Comparison of ENCODE assay signal across 9 cellular contexts in the genomic region with DNA sequence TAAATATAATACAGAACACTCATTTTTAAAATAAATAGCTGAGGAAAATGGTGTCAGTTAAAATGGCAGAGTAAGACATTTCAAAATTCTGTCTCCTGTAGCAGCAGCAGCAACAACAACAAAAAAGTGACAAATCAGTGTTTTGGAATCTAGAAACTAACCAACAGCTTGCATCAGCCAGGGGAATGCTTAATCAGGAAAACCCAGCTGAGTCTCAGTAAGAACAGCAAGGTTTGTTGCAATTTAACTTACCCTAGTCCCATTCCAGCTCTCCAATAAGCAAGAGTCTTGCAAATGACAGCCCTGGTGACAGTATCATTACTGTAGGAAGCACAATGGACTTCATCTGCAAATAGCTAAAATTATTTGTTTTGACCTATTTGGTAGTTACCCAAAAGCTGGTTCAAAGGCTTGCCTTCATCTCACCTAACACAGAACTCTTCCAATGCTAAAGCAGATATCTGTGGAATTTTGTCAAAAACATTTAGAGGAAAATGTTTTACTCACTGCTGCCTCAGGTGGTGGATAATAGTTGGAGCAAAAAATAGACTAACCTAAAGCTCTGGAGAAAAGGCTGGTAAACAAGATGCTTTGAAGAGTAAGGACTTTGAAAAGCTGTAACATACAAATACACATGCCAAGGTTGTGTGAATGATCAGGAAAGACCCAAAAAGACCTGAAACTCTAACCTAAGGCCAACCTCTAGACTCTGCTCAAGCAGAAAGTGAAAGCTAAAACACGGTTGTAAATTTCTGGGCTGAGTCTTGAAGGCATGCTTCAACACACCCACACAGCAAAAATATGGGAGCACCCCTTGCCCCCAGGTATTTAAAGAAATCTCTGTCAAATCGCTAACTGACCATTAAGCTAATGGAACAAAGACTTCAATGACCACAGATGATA. TPM values are rescaled to one million over a fixed set of nuclear protein-coding genes. Genes with fewer than 3 reads are reported as not detected.
DNase-seq lines count a peak whose midpoint lies in the region; ATAC-seq, FAIRE-seq and TF ChIP-seq lines count a peak whose summit lies in the region.
"Had no signal": no experiment of that assay in that cellular context is flagged by ENCODE, and none has a peak within 500 bp of the region (broad histone marks: within the 10 kb centered on the region; RNA-seq: fewer than 3 reads in every experiment).

No MANE protein-coding gene starts in this region.

- H3K9me3 Mint-ChIP-seq in GM23338 (no peaks in the 10 kb centered on the region; the same call in 2 of the 3 replicates), memory B cell (no peaks in the 10 kb centered on the region)
- no peaks in the 10 kb centered on the region for H3K9me3 Mint-ChIP-seq in T-helper 2 cell treated with Interferon-gamma antibody and Interleukin-4, amounts not matched to agents 5 μg/mL and 100 μg/mL, for 36 hours
- H3K9me3 Mint-ChIP-seq in CD8-positive, alpha-beta T cell, result peaks cover 10% of the 10 kb centered on the region

- no peaks in the 10 kb centered on the region for H3F3A ChIP-seq in GM23338 (replicated peaks; ENCODE audit: low read depth)

- no peaks in the 10 kb centered on the region for H3K36me3 Mint-ChIP-seq in GM23338 (ENCODE audit: low read depth)
- no peaks in the 10 kb centered on the region for H3K36me3 Mint-ChIP-seq in memory B cell
- no peaks in the 10 kb centered on the region for H3K36me3 Mint-ChIP-seq in T-helper 2 cell treated with Interferon-gamma antibody and Interleukin-4, amounts not matched to agents 5 μg/mL and 100 μg/mL, for 36 hours (ENCODE audit: low read depth)
- H3K36me3 Mint-ChIP-seq in CD8-positive, alpha-beta T cell, result no peaks in the 10 kb centered on the region

- H4K20me1 ChIP-seq in GM23338 (replicated peaks; ENCODE audit: insufficient read depth), result no peaks in the 10 kb centered on the region

- CTCF ChIA-PET in Panc1 (lab: Charles Lee), result interaction anchor here (0.6 to 0.7 kb wide), 2 partner anchors 10 to 12 kb away, joined by 3 to 5 read pairs; no protein-coding TSS in a partner anchor
- CTCF ChIA-PET in CD8-positive, alpha-beta T cell (lab: Charles Lee), result interaction anchor here (1.0 to 1.4 kb wide), 2 partner anchors 8 to 41 kb away, joined by 3 to 5 read pairs; no protein-coding TSS in a partner anchor

- H3K27me3 ChIP-seq in GM23338 (ENCODE audit: insufficient read depth) (no peaks in the 10 kb centered on the region), Panc1 (ENCODE audit: control insufficient read depth, insufficient read depth, low read length) (no peaks in the 10 kb centered on the region; the same call in none of the 2 replicates)
- H3K27me3 ChIP-seq in CD8-positive, alpha-beta T cell (ENCODE audit: insufficient read depth, low read length), result no peaks in the 10 kb centered on the region

- no peaks in the 10 kb centered on the region for H3K79me2 ChIP-seq in GM23338 (replicated peaks; ENCODE audit: insufficient read depth)

- peak; percentile 80 for FAIRE-seq in GM12891 (lab: Jason Lieb, UNC)

- no peaks in the 10 kb centered on the region for H3K36me3 ChIP-seq in GM23338 (ENCODE audit: insufficient read depth)
- no peaks in the 10 kb centered on the region for H3K36me3 ChIP-seq in Panc1 (ENCODE audit: control insufficient read depth, insufficient read depth, low read length)
- H3K36me3 ChIP-seq in CD8-positive, alpha-beta T cell (ENCODE audit: insufficient read depth, low read length), result no peaks in the 10 kb centered on the region

- H3K27ac ChIP-seq in GM23338 (ENCODE audit: low read depth) (no peak overlapping the region), Panc1 (ENCODE audit: low read length) (no peak overlapping the region)
- H3K27ac ChIP-seq in CD8-positive, alpha-beta T cell (ENCODE audit: low read depth, low read length), result no peak overlapping the region

- DNase-seq in GM12891 (ENCODE audit: insufficient read length, low spot score) (no peak), GM23338 (ENCODE audit: low spot score) (peak; percentile 57), Panc1 (ENCODE audit: low read depth, low spot score) (no peak), memory B cell (ENCODE audit: low spot score in 2 of 2) (peak in 1 of 2 donors; percentile 3), HuH-7 (ENCODE audit: low spot score) (no peak), NCI-H748 (lab: John Stamatoyannopoulos, UW; ENCODE audit: unreplicated experiment) (no peak)
- no peak for DNase-seq in T-helper 2 cell treated with Interferon-gamma antibody and Interleukin-4, amounts not matched to agents 5 μg/mL and 100 μg/mL, for 36 hours (ENCODE audit: low spot score)
- no peak for DNase-seq in CD8-positive, alpha-beta T cell
- DNase-seq: activated CD4-positive, alpha-beta T cell treated with anti-CD3 and anti-CD28 coated beads for 48 hours had no signal

- H3K9me3 ChIP-seq in Panc1 (ENCODE audit: control insufficient read depth, insufficient read depth, low read depth, low read length), result no peaks in the 10 kb centered on the region; the same call in 1 of the 2 replicates
- H3K9me3 ChIP-seq in CD8-positive, alpha-beta T cell (ENCODE audit: low read length), result no peaks in the 10 kb centered on the region

- ATAC-seq in GM23338, result peak; percentile 47
- no peak for ATAC-seq in Panc1
- ATAC-seq in memory B cell (ENCODE audit: low read depth), result peak; percentile 61
- ATAC-seq in CD8-positive, alpha-beta T cell, result no peak

- H2AFZ ChIP-seq in GM23338, result no peak overlapping the region

- in situ Hi-C loops in Panc1 (cut with HindIII; ENCODE audit: low pct_unique_long_range_greater_than_20kb, low sequenced_read_pairs), result no loop called here

- POLR2A ChIA-PET in Panc1 (lab: Charles Lee), result no interaction called here
- POLR2A ChIA-PET in CD8-positive, alpha-beta T cell (lab: Charles Lee), result no interaction called here

- H3K4me1 ChIP-seq in GM23338 (ENCODE audit: insufficient read depth), result no peaks in the 10 kb centered on the region
- no peaks in the 10 kb centered on the region for H3K4me1 ChIP-seq in Panc1 (ENCODE audit: control insufficient read depth, insufficient read depth, low read length)
- no peaks in the 10 kb centered on the region for H3K4me1 ChIP-seq in CD8-positive, alpha-beta T cell (ENCODE audit: insufficient read depth, low read length)

- peaks cover 6% of the 10 kb centered on the region; the same call in 1 of the 2 replicates for H3K9me2 ChIP-seq in GM23338 (ENCODE audit: insufficient read depth)

- H3K4me3 Mint-ChIP-seq in GM23338 (no peak overlapping the region), memory B cell (no peak overlapping the region)
- H3K4me3 Mint-ChIP-seq in T-helper 2 cell treated with Interferon-gamma antibody and Interleukin-4, amounts not matched to agents 5 μg/mL and 100 μg/mL, for 36 hours, result no peak overlapping the region
- H3K4me3 Mint-ChIP-seq in CD8-positive, alpha-beta T cell, result no peak overlapping the region

- H3K27ac Mint-ChIP-seq in GM23338 (no peak overlapping the region), memory B cell (no peak overlapping the region)
- no peak overlapping the region for H3K27ac Mint-ChIP-seq in T-helper 2 cell treated with Interferon-gamma antibody and Interleukin-4, amounts not matched to agents 5 μg/mL and 100 μg/mL, for 36 hours
- H3K27ac Mint-ChIP-seq in CD8-positive, alpha-beta T cell, result no peak overlapping the region

- intact Hi-C loops in Panc1 (cut with micrococcal nuclease; ENCODE audit: unreplicated experiment), result no loop called here
- intact Hi-C loops in CD8-positive, alpha-beta T cell (cut with DNase I, micrococcal nuclease), result loop anchor here in 1 of 2 experiments (5.0 kb wide), 1 partner anchor 53 kb away; no protein-coding TSS in a partner anchor

- H3K4me2 ChIP-seq in GM23338, result no peak overlapping the region

- H3K4me1 Mint-ChIP-seq in GM23338 (peaks cover 2% of the 10 kb centered on the region; the same call in 1 of the 3 replicates), memory B cell (peaks cover 10% of the 10 kb centered on the region)
- no peaks in the 10 kb centered on the region for H3K4me1 Mint-ChIP-seq in T-helper 2 cell treated with Interferon-gamma antibody and Interleukin-4, amounts not matched to agents 5 μg/mL and 100 μg/mL, for 36 hours (ENCODE audit: low read depth)
- H3K4me1 Mint-ChIP-seq in CD8-positive, alpha-beta T cell (ENCODE audit: low read depth), result no peaks in the 10 kb centered on the region

- no peak for TF ChIP-seq POLR2A in GM12891 (IDR thresholded peaks at IDR 0.05; ENCODE audit: low read depth, low read length)

- H3K27me3 Mint-ChIP-seq in GM23338 (ENCODE audit: insufficient read depth, low read depth, poor library complexity), result peaks cover 9% of the 10 kb centered on the region
- H3K27me3 Mint-ChIP-seq in memory B cell, result peaks cover 9% of the 10 kb centered on the region
- peaks cover 48% of the 10 kb centered on the region for H3K27me3 Mint-ChIP-seq in T-helper 2 cell treated with Interferon-gamma antibody and Interleukin-4, amounts not matched to agents 5 μg/mL and 100 μg/mL, for 36 hours (ENCODE audit: low read depth)
- H3K27me3 Mint-ChIP-seq in CD8-positive, alpha-beta T cell (ENCODE audit: low read depth), result peaks cover 22% of the 10 kb centered on the region

- TF ChIP-seq CTCF in GM23338 (conservative IDR thresholded peaks at IDR 0.05; ENCODE audit: low read depth in 2 of 2) (peak in 1 of 2 experiments; percentile 59; a peak in 3 of 4 replicates), Panc1 (IDR thresholded peaks at IDR 0.05) (peak; percentile 54; the same call in 1 of the 2 replicates)
- TF ChIP-seq CTCF in CD8-positive, alpha-beta T cell (IDR thresholded peaks at IDR 0.05), result no peak

- H3K4me3 ChIP-seq in GM23338 (no peak overlapping the region), Panc1 (ENCODE audit: low read depth in 2 of 2, low read length in 2 of 2) (no peak overlapping the region)
- H3K4me3 ChIP-seq in CD8-positive, alpha-beta T cell (ENCODE audit: low read depth, low read length), result no peak overlapping the region

- BruUV-seq in Panc1 (replicated peaks; lab: Mats Ljungman, UMichigan), result no TSS peak

TF ChIP-seq in GM12891, 5 proteins besides CTCF, POLR2A, EP300 and RAD21 (continues in another document):
- no peak for TF ChIP-seq POLR2AphosphoS5 (IDR thresholded peaks at IDR 0.05; ENCODE audit: low read depth, low read length)
- no peak for TF ChIP-seq SPI1 (IDR thresholded peaks at IDR 0.05; ENCODE audit: low read depth, low read length)
- TF ChIP-seq PAX5 (IDR thresholded peaks at IDR 0.05; ENCODE audit: insufficient read depth, low read length, severe bottlenecking), result no peak
- no peak for TF ChIP-seq POU2F2 (IDR thresholded peaks at IDR 0.05; ENCODE audit: low read depth, low read length)

TF ChIP-seq in GM23338, 12 proteins besides CTCF, POLR2A, EP300 and RAD21 (continues in another document):
- TF ChIP-seq EZH2 (IDR thresholded peaks at IDR 0.05; ENCODE audit: low read depth, unreplicated experiment) (no peak), STAT1 (IDR thresholded peaks at IDR 0.05; ENCODE audit: unreplicated experiment) (no peak), POLR2AphosphoS5 (IDR thresholded peaks at IDR 0.05; ENCODE audit: low read depth) (no peak)

RNA-seq across cellular contexts. Expression of a gene that starts 9.9 kb away (rescaled TPM):
- polyA plus RNA-seq in GM12891 (2012; ENCODE audit: low read depth, missing spikeins), result 0.19 TPM
- 10.7 and 11.3 TPM in 2 replicates for total RNA-seq in GM23338 (2014; rRNA removed; shearing (Covaris generic))
- 4.8 and 5.5 TPM in 2 replicates for polyA plus RNA-seq in GM23338 (2016; fragmentation: Nextera tagmentation; extraction: Ambion mirVana)
- 1.8 TPM for total RNA-seq in Panc1 (2021; ENCODE audit: unreplicated experiment)
- polyA plus RNA-seq in Panc1 (2012; ENCODE audit: insufficient read length), result 1.1 TPM
- total RNA-seq in CD8-positive, alpha-beta T cell, result not detected

Comparison
In these comparisons a context has a peak if more than half of its experiments do, and no peak if none do; other contexts are left out.
1. ATAC-seq: peak in GM23338 (single experiment) and memory B cell (single experiment); none in Panc1 (single experiment) and CD8-positive, alpha-beta T cell (single experiment).